Comparison of ENCODE assay signal across 2 cellular contexts in genomic region chr11:5663511-5663910, GRCh38.
TF ChIP-seq lines count a peak whose summit lies in the region.

No MANE protein-coding gene starts in this region.

TF ChIP-seq in Ishikawa, 13 proteins besides CTCF, POLR2A, EP300 and RAD21 (continued from another document):
- TF ChIP-seq USF1 (IDR thresholded peaks at IDR 0.05): no peak
- TF ChIP-seq REST (IDR thresholded peaks at IDR 0.05; ENCODE audit: low read depth): no peak

TF ChIP-seq in K562, 482 proteins besides CTCF, POLR2A, EP300 and RAD21 (continued from another document):
- TF ChIP-seq GTF2B (IDR thresholded peaks at IDR 0.05; ENCODE audit: extremely low read depth, insufficient read length): no peak
